In the genomic region with DNA sequence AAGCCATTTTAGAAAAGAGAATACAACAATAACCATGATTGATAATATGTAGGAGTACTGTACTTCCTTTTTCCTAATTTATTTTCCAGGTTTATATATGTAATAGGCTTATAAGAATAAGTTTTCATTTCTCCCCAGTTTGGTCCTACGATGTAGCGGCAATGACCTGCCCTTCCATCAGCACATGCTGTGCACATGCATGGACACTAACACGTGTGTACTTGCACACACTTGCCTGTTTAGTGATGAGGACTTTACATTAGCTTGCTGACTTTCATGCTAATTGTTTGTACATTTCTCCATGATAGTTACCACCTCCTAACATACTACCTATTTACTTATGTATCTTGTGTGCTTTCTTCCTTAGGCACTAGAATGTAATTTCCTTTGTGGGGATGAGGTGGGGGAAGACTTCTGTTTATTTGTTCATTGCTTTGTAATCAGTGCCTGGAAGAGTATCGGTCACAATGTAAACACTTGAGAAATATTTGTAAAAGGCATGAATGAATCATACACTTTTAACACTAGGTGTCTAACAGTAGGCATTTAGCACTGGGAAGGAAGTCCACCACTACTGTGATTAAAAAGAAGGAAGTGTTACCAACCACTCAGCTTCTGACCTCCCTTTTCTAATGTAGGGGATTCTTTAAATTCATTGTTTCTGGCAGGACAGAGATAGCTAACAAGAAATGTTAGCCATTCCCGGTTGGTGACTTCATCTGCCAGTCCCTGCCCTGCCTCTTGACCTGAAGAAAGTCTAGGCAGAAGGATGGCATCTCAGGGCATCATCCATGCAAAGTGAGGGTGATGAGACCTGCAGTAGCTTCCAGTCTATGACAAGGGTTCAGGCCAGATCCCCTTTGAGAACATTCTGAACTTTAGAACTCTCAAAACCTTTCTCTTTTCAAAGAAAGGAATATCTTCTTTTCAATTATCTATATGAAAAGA, we compare ENCODE assay signal across 12 cellular contexts.
DNase-seq lines count a peak whose midpoint lies in the region; ATAC-seq and TF ChIP-seq lines count a peak whose summit lies in the region.
"Had no signal": no experiment of that assay in that cellular context is flagged by ENCODE, and none has a peak within 500 bp of the region (broad histone marks: within the 10 kb centered on the region; RNA-seq: fewer than 3 reads in every experiment).

No MANE protein-coding gene starts in this region.

- CTCF ChIA-PET in activated CD4-positive, alpha-beta memory T cell treated with anti-CD3 and anti-CD28 coated beads for 36 hours (lab: Charles Lee), result no interaction called here

- H3K4me2 ChIP-seq in OCI-LY3 (ENCODE audit: low read length), result 0 out of 2 replicates have a peak overlapping the region, but pooled peaks have one; percentile 20

- H3K9ac ChIP-seq in OCI-LY3 (ENCODE audit: low read length), result no peak overlapping the region

- no peaks in the 10 kb centered on the region for H3K36me3 ChIP-seq in OCI-LY3 (replicated peaks; ENCODE audit: low read depth, low read length)
- H3K36me3 ChIP-seq: BE2C had no signal

- H4K20me1 ChIP-seq in OCI-LY3 (ENCODE audit: insufficient read depth, low read length), result no peaks in the 10 kb centered on the region

- peak; percentile 96 for DNase-seq in DMS53 (lab: John Stamatoyannopoulos, UW)
- DNase-seq in LoVo (ENCODE audit: low spot score), result peak; percentile 56
- DNase-seq in fibroblast of mammary gland (ENCODE audit: low read depth), result peak; percentile 38
- DNase-seq in activated CD4-positive, alpha-beta memory T cell treated with anti-CD3 and anti-CD28 coated beads for 36 hours, result no peak
- no peak for DNase-seq in naive thymus-derived CD8-positive, alpha-beta T cell
- DNase-seq in activated CD8-positive, alpha-beta memory T cell treated with anti-CD3 and anti-CD28 coated beads, Interleukin-2, amount 50 U/mL, for 4 hours, result no peak
- DNase-seq: activated CD4-positive, alpha-beta T cell treated with anti-CD3 and anti-CD28 coated beads, Interleukin-2, amount 10 ng/mL, durations not matched to agents 24 days and 14 days; BE2C; stimulated activated naive B cell treated with anti-CD40 and anti-IgM and Interleukin-4, amounts not matched to agents 10 μg/mL and 1 μg/mL and 100 μg/mL, for 72 hours; T-helper 1 cell had no signal

- H3K27ac ChIP-seq in OCI-LY3 (ENCODE audit: low read length), result no peak overlapping the region

- no peaks in the 10 kb centered on the region for H3K36me3 Mint-ChIP-seq in activated CD4-positive, alpha-beta memory T cell treated with anti-CD3 and anti-CD28 coated beads for 36 hours
- H3K36me3 Mint-ChIP-seq in naive thymus-derived CD8-positive, alpha-beta T cell, result no peaks in the 10 kb centered on the region

- H3K79me2 ChIP-seq in OCI-LY3 (ENCODE audit: low read length), result no peaks in the 10 kb centered on the region

- no peaks in the 10 kb centered on the region for H3K4me1 Mint-ChIP-seq in activated CD4-positive, alpha-beta memory T cell treated with anti-CD3 and anti-CD28 coated beads for 36 hours (ENCODE audit: low read depth)
- H3K4me1 Mint-ChIP-seq in naive thymus-derived CD8-positive, alpha-beta T cell, result no peaks in the 10 kb centered on the region
- H3K4me1 Mint-ChIP-seq: activated CD4-positive, alpha-beta T cell treated with anti-CD3 and anti-CD28 coated beads, Interleukin-2, amount 10 ng/mL, durations not matched to agents 24 days and 14 days had no signal

- no peaks in the 10 kb centered on the region for H3K27me3 ChIP-seq in OCI-LY3 (ENCODE audit: low read depth, low read length)
- H3K27me3 ChIP-seq: BE2C had no signal

- no peaks in the 10 kb centered on the region for H3K9me3 ChIP-seq in OCI-LY3 (ENCODE audit: insufficient read depth, low read length)
- H3K9me3 ChIP-seq: BE2C had no signal

- ATAC-seq in GM21360 (IDR thresholded peaks at IDR 0.05; ENCODE audit: unreplicated experiment), result no peak
- no peak for ATAC-seq in naive thymus-derived CD8-positive, alpha-beta T cell

- peak overlapping the region; percentile 15; the same call in 1 of the 2 replicates for H2AFZ ChIP-seq in OCI-LY3 (ENCODE audit: low read depth, low read length)

- H3K27me3 Mint-ChIP-seq in activated CD4-positive, alpha-beta memory T cell treated with anti-CD3 and anti-CD28 coated beads for 36 hours, result peaks cover 25% of the 10 kb centered on the region
- peaks cover 5 to 34% (median 17%) of the 10 kb centered on the region in 5 donors for H3K27me3 Mint-ChIP-seq in naive thymus-derived CD8-positive, alpha-beta T cell

- POLR2A ChIA-PET in activated CD4-positive, alpha-beta memory T cell treated with anti-CD3 and anti-CD28 coated beads for 36 hours (lab: Charles Lee), result no interaction called here
- POLR2A ChIA-PET in naive thymus-derived CD8-positive, alpha-beta T cell (lab: Charles Lee), result no interaction called here

- peaks cover 7% of the 10 kb centered on the region for H3K9me3 Mint-ChIP-seq in activated CD4-positive, alpha-beta memory T cell treated with anti-CD3 and anti-CD28 coated beads for 36 hours
- peaks cover 0 to 4% (median 0%) of the 10 kb centered on the region in 9 donors for H3K9me3 Mint-ChIP-seq in naive thymus-derived CD8-positive, alpha-beta T cell

- intact Hi-C loops in activated CD4-positive, alpha-beta memory T cell treated with anti-CD3 and anti-CD28 coated beads for 36 hours (cut with micrococcal nuclease), result no loop called here

- TF ChIP-seq CTCF in OCI-LY3 (IDR thresholded peaks at IDR 0.05; ENCODE audit: low read depth, low read length) (no peak), fibroblast of mammary gland (conservative IDR thresholded peaks at IDR 0.05; ENCODE audit: control insufficient read depth, insufficient read depth, low read depth, low read length) (no peak)

- no peak overlapping the region for H3K4me3 Mint-ChIP-seq in activated CD4-positive, alpha-beta memory T cell treated with anti-CD3 and anti-CD28 coated beads for 36 hours
- no peak overlapping the region for H3K4me3 Mint-ChIP-seq in naive thymus-derived CD8-positive, alpha-beta T cell
- H3K4me3 Mint-ChIP-seq: activated CD4-positive, alpha-beta T cell treated with anti-CD3 and anti-CD28 coated beads, Interleukin-2, amount 10 ng/mL, durations not matched to agents 24 days and 14 days; stimulated activated naive B cell treated with anti-CD40 and anti-IgM and Interleukin-4, amounts not matched to agents 10 μg/mL and 1 μg/mL and 100 μg/mL, for 72 hours had no signal

- no peak overlapping the region for H3K27ac Mint-ChIP-seq in activated CD4-positive, alpha-beta memory T cell treated with anti-CD3 and anti-CD28 coated beads for 36 hours
- H3K27ac Mint-ChIP-seq in naive thymus-derived CD8-positive, alpha-beta T cell, result no peak overlapping the region
- H3K27ac Mint-ChIP-seq: activated CD4-positive, alpha-beta T cell treated with anti-CD3 and anti-CD28 coated beads, Interleukin-2, amount 10 ng/mL, durations not matched to agents 24 days and 14 days; stimulated activated naive B cell treated with anti-CD40 and anti-IgM and Interleukin-4, amounts not matched to agents 10 μg/mL and 1 μg/mL and 100 μg/mL, for 72 hours had no signal

- no peak overlapping the region for H3K4me3 ChIP-seq in OCI-LY3 (ENCODE audit: low read length)
- no peak overlapping the region for H3K4me3 ChIP-seq in fibroblast of mammary gland (ENCODE audit: control insufficient read depth, low read depth, low read length)

- H3K4me1 ChIP-seq in OCI-LY3 (ENCODE audit: low read length), result peaks cover 8% of the 10 kb centered on the region
- H3K4me1 ChIP-seq: BE2C had no signal

Comparison
In these comparisons a context has a peak if more than half of its experiments do, and no peak if none do; other contexts are left out.
1. DNase-seq: peak in DMS53 (single experiment), LoVo (single experiment) and fibroblast of mammary gland (single experiment); none in activated CD4-positive, alpha-beta memory T cell treated with anti-CD3 and anti-CD28 coated beads for 36 hours (single experiment), naive thymus-derived CD8-positive, alpha-beta T cell (0 of 10) and activated CD8-positive, alpha-beta memory T cell treated with anti-CD3 and anti-CD28 coated beads, Interleukin-2, amount 50 U/mL, for 4 hours (single experiment).